Comparison of ENCODE assay signal across 8 cellular contexts in genomic region chr6:11277275-11278206, GRCh38. TPM values are rescaled to one million over a fixed set of nuclear protein-coding genes. Genes with fewer than 3 reads are reported as not detected.
A peak's percentile ranks its signal among the peaks of the same experiment; 100 is the strongest.
DNase-seq lines count a peak whose midpoint lies in the region; ATAC-seq, FAIRE-seq and TF ChIP-seq lines count a peak whose summit lies in the region.

No MANE protein-coding gene starts in this region.

- no peak for TF ChIP-seq CTCF in GM10248 (IDR thresholded peaks at IDR 0.05; ENCODE audit: control extremely low read depth, extremely low read depth, low read depth, missing control alignments)
- no peak for TF ChIP-seq CTCF in neural crest cell (conservative IDR thresholded peaks at IDR 0.05)

- no peak overlapping the region for H3K9ac ChIP-seq in HUES48 (ENCODE audit: low read depth, low read length)

- no peaks in the 10 kb centered on the region for H3K36me3 ChIP-seq in HUES48 (ENCODE audit: control insufficient read depth, insufficient read depth, low read length)
- no peaks in the 10 kb centered on the region for H3K36me3 ChIP-seq in small intestine (ENCODE audit: control insufficient read depth in 2 of 2, insufficient read depth in 2 of 2, low read length in 2 of 2)

- no peak for FAIRE-seq in small intestine (lab: Jason Lieb, UNC)

- peak; percentile 44 for ATAC-seq in GM21360 (IDR thresholded peaks at IDR 0.05; ENCODE audit: unreplicated experiment)
- peak; percentile 69 for ATAC-seq in central memory CD8-positive, alpha-beta T cell (replicated peaks; ENCODE audit: extremely low read depth, poor library complexity, severe bottlenecking)

- peak overlapping the region; percentile 94 for H3K27ac Mint-ChIP-seq in central memory CD8-positive, alpha-beta T cell (ENCODE audit: low read depth)
- peak overlapping the region; percentile 88 for H3K27ac Mint-ChIP-seq in neural crest cell (ENCODE audit: unreplicated experiment)

- CTCF ChIA-PET in GM10248 (lab: Yijun Ruan, JAX): interaction anchor here (0.8 to 4.9 kb wide), 16 partner anchors 10 to 298 kb away, joined by 3 to 36 read pairs (median 3); no protein-coding TSS in a partner anchor

- H3K4me3 Mint-ChIP-seq in central memory CD8-positive, alpha-beta T cell: peak overlapping the region; percentile 61
- H3K4me3 Mint-ChIP-seq in neural crest cell: no peak overlapping the region

- H3K27me3 ChIP-seq in HUES48 (ENCODE audit: control insufficient read depth, insufficient read depth, low read length) (no peaks in the 10 kb centered on the region), small intestine (ENCODE audit: control insufficient read depth in 2 of 2, insufficient read depth in 2 of 2, low read length in 2 of 2) (no peaks in the 10 kb centered on the region)

- no peaks in the 10 kb centered on the region for H3K9me3 Mint-ChIP-seq in central memory CD8-positive, alpha-beta T cell
- H3K9me3 Mint-ChIP-seq in neural crest cell: no peaks in the 10 kb centered on the region

- H3K4me3 ChIP-seq in HUES48 (ENCODE audit: low read depth, low read length) (no peak overlapping the region), small intestine (ENCODE audit: low read depth in 1 of 2, low read length in 2 of 2) (no peak overlapping the region)

- H3K36me3 Mint-ChIP-seq in central memory CD8-positive, alpha-beta T cell (ENCODE audit: insufficient read depth): peaks cover 3% of the 10 kb centered on the region
- no peaks in the 10 kb centered on the region for H3K36me3 Mint-ChIP-seq in neural crest cell (ENCODE audit: low read depth)

- H3K4me1 Mint-ChIP-seq in central memory CD8-positive, alpha-beta T cell: peaks cover 52% of the 10 kb centered on the region
- H3K4me1 Mint-ChIP-seq in neural crest cell: peaks cover 32% of the 10 kb centered on the region

- WGBS in small intestine, 3 donors: 63 to 84% (median 69%) methylated on average over 14 of the region's 14 CpGs

- H3K9me3 ChIP-seq in HUES48 (ENCODE audit: control insufficient read depth, insufficient read depth, low read length) (no peaks in the 10 kb centered on the region), small intestine (ENCODE audit: control insufficient read depth, low read depth) (no peaks in the 10 kb centered on the region)

- DNase-seq in GM10248 (ENCODE audit: extremely low spot score): peak; percentile 77
- no peak for DNase-seq in central memory CD8-positive, alpha-beta T cell (ENCODE audit: low spot score in 2 of 2)
- no peak for DNase-seq in neural crest cell (ENCODE audit: low read depth, low spot score)
- DNase-seq in putamen (ENCODE audit: low spot score): no peak
- no peak for DNase-seq in small intestine
- no peak for DNase-seq in activated CD4-positive, CD25-positive, alpha-beta regulatory T cell treated with anti-CD3 and anti-CD28 coated beads, Interleukin-2, amount 50 U/mL, for 72 hours

- H3K4me1 ChIP-seq in HUES48 (ENCODE audit: control insufficient read depth, insufficient read depth, low read length) (peaks cover 19% of the 10 kb centered on the region), small intestine (ENCODE audit: control insufficient read depth in 2 of 2, insufficient read depth in 1 of 2, low read depth in 1 of 2, low read length in 1 of 2) (peaks cover 10% of the 10 kb centered on the region in 2 donors)

- H3K27ac ChIP-seq in HUES48 (ENCODE audit: low read depth, low read length) (peak overlapping the region; percentile 72), small intestine (ENCODE audit: low read depth in 1 of 2, low read length in 1 of 2) (peak overlapping the region in 1 of 2 donors; percentile 37)

- POLR2A ChIA-PET in GM10248 (lab: Yijun Ruan, JAX): interaction anchor here (1.3 kb wide), 1 partner anchor 45 kb away, joined by 3 read pairs; the partner anchor contains the start of gene NEDD9

- H3K27me3 Mint-ChIP-seq in central memory CD8-positive, alpha-beta T cell: no peaks in the 10 kb centered on the region
- H3K27me3 Mint-ChIP-seq in neural crest cell (ENCODE audit: low read depth): no peaks in the 10 kb centered on the region

RNA-seq across cellular contexts. Expression of gene NEDD9, which starts 45.1 kb away (rescaled TPM):
- 14.1 and 15.7 TPM in 2 replicates for total RNA-seq in neural crest cell
- polyA plus RNA-seq in small intestine: 10 to 100 TPM; 13.6 to 15.1 (median 14.9) TPM
